1 cellular context compared by ENCODE assay signal in the genomic region with DNA sequence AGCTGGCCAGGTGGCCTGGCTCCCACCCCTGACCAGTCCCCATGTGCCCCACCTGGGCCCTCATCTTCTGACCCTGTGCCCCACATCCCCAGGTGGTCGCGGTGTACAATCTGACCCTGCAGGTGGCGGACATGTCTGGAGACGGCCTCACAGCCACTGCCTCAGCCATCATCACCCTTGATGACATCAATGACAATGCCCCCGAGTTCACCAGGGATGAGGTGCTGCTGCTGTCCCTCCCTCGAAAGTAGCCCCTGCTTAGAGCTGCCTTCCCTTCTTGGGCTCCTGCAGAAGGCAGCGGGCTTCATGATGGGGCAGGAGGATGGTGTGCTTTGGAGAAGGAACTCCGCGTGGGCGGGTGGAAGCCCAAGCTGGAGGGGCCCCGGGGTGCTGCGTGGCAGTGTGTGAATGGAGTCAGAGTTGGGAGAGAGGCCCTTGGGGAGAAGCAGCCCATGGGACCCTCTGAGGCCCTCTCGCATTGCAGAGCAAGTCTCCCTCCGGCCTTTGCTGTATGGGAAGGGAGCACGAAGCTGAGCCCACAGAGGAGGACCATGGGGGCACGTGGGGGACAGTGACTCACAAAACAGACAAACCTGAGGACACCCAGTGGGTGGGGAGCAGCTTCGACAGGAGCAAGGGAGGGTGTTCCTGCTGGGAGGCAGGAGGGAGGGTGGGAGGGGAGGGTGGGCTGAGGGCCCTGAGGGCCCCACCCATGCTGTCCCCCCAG.
TF ChIP-seq lines count a peak whose summit lies in the region.

No MANE protein-coding gene starts in this region.

TF ChIP-seq in HepG2, 621 proteins besides CTCF, POLR2A, EP300 and RAD21 (continued from another document):
- TF ChIP-seq, protein P1, sequence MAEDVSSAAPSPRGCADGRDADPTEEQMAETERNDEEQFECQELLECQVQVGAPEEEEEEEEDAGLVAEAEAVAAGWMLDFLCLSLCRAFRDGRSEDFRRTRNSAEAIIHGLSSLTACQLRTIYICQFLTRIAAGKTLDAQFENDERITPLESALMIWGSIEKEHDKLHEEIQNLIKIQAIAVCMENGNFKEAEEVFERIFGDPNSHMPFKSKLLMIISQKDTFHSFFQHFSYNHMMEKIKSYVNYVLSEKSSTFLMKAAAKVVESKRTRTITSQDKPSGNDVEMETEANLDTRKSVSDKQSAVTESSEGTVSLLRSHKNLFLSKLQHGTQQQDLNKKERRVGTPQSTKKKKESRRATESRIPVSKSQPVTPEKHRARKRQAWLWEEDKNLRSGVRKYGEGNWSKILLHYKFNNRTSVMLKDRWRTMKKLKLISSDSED (CRISPR knock-in tag; IDR thresholded peaks at IDR 0.05): no peak
- TF ChIP-seq, protein P2, sequence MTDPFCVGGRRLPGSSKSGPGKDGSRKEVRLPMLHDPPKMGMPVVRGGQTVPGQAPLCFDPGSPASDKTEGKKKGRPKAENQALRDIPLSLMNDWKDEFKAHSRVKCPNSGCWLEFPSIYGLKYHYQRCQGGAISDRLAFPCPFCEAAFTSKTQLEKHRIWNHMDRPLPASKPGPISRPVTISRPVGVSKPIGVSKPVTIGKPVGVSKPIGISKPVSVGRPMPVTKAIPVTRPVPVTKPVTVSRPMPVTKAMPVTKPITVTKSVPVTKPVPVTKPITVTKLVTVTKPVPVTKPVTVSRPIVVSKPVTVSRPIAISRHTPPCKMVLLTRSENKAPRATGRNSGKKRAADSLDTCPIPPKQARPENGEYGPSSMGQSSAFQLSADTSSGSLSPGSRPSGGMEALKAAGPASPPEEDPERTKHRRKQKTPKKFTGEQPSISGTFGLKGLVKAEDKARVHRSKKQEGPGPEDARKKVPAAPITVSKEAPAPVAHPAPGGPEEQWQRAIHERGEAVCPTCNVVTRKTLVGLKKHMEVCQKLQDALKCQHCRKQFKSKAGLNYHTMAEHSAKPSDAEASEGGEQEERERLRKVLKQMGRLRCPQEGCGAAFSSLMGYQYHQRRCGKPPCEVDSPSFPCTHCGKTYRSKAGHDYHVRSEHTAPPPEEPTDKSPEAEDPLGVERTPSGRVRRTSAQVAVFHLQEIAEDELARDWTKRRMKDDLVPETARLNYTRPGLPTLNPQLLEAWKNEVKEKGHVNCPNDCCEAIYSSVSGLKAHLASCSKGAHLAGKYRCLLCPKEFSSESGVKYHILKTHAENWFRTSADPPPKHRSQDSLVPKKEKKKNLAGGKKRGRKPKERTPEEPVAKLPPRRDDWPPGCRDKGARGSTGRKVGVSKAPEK (CRISPR knock-in tag; IDR thresholded peaks at IDR 0.05; ENCODE audit: borderline replicate concordance): no peak
- TF ChIP-seq ZBTB7A (CRISPR knock-in tag; IDR thresholded peaks at IDR 0.05) (peak; percentile 76), SP140L (CRISPR knock-in tag; IDR thresholded peaks at IDR 0.05; ENCODE audit: borderline replicate concordance) (no peak), ZNF644 (CRISPR knock-in tag; IDR thresholded peaks at IDR 0.05; ENCODE audit: low read depth) (no peak), SMYD3 (CRISPR knock-in tag; IDR thresholded peaks at IDR 0.05) (no peak), FOSL2 (CRISPR knock-in tag; IDR thresholded peaks at IDR 0.05) (peak; percentile 46; the same call in 1 of the 2 replicates), STAG1 (CRISPR knock-in tag; IDR thresholded peaks at IDR 0.05) (no peak), NFKB2 (CRISPR knock-in tag; IDR thresholded peaks at IDR 0.05; ENCODE audit: borderline replicate concordance) (0 out of 2 replicates have a peak, but pooled peaks have one; percentile 29), AGO1 (IDR thresholded peaks at IDR 0.05; ENCODE audit: low read depth, low read length, poor library complexity, severe bottlenecking) (peak; percentile 66), HNRNPL (IDR thresholded peaks at IDR 0.05; ENCODE audit: low read depth, low read length) (0 out of 2 replicates have a peak, but pooled peaks have one; percentile 53), ZNF260 (CRISPR knock-in tag; IDR thresholded peaks at IDR 0.05; ENCODE audit: borderline replicate concordance, low read depth) (no peak), ZNF143 (CRISPR knock-in tag; IDR thresholded peaks at IDR 0.05) (0 out of 2 replicates have a peak, but pooled peaks have one; percentile 10), FOXA1 (IDR thresholded peaks at IDR 0.05) (no peak), FOXA1 (CRISPR knock-in tag; IDR thresholded peaks at IDR 0.05) (no peak), ZNF839 (CRISPR knock-in tag; IDR thresholded peaks at IDR 0.05; ENCODE audit: borderline replicate concordance) (no peak), EHMT2 (IDR thresholded peaks at IDR 0.05; ENCODE audit: borderline replicate concordance, low read depth, low read length) (no peak)
- TF ChIP-seq, protein P3, sequence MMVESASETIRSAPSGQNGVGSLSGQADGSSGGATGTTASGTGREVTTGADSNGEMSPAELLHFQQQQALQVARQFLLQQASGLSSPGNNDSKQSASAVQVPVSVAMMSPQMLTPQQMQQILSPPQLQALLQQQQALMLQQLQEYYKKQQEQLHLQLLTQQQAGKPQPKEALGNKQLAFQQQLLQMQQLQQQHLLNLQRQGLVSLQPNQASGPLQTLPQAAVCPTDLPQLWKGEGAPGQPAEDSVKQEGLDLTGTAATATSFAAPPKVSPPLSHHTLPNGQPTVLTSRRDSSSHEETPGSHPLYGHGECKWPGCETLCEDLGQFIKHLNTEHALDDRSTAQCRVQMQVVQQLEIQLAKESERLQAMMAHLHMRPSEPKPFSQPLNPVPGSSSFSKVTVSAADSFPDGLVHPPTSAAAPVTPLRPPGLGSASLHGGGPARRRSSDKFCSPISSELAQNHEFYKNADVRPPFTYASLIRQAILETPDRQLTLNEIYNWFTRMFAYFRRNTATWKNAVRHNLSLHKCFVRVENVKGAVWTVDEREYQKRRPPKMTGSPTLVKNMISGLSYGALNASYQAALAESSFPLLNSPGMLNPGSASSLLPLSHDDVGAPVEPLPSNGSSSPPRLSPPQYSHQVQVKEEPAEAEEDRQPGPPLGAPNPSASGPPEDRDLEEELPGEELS (CRISPR knock-in tag; IDR thresholded peaks at IDR 0.05): 0 out of 2 replicates have a peak, but pooled peaks have one; percentile 0
- TF ChIP-seq, protein P4, sequence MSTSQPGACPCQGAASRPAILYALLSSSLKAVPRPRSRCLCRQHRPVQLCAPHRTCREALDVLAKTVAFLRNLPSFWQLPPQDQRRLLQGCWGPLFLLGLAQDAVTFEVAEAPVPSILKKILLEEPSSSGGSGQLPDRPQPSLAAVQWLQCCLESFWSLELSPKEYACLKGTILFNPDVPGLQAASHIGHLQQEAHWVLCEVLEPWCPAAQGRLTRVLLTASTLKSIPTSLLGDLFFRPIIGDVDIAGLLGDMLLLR (CRISPR knock-in tag; IDR thresholded peaks at IDR 0.05): no peak
- TF ChIP-seq, protein P5, sequence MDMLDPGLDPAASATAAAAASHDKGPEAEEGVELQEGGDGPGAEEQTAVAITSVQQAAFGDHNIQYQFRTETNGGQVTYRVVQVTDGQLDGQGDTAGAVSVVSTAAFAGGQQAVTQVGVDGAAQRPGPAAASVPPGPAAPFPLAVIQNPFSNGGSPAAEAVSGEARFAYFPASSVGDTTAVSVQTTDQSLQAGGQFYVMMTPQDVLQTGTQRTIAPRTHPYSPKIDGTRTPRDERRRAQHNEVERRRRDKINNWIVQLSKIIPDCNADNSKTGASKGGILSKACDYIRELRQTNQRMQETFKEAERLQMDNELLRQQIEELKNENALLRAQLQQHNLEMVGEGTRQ (IDR thresholded peaks at IDR 0.05; ENCODE audit: low read depth, low read length): peak; percentile 56
- TF ChIP-seq, protein P5 (CRISPR knock-in tag; IDR thresholded peaks at IDR 0.05; ENCODE audit: borderline replicate concordance): no peak
- TF ChIP-seq, protein P6, sequence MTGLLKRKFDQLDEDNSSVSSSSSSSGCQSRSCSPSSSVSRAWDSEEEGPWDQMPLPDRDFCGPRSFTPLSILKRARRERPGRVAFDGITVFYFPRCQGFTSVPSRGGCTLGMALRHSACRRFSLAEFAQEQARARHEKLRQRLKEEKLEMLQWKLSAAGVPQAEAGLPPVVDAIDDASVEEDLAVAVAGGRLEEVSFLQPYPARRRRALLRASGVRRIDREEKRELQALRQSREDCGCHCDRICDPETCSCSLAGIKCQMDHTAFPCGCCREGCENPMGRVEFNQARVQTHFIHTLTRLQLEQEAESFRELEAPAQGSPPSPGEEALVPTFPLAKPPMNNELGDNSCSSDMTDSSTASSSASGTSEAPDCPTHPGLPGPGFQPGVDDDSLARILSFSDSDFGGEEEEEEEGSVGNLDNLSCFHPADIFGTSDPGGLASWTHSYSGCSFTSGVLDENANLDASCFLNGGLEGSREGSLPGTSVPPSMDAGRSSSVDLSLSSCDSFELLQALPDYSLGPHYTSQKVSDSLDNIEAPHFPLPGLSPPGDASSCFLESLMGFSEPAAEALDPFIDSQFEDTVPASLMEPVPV (CRISPR knock-in tag; IDR thresholded peaks at IDR 0.05): peak; percentile 43; the same call in 1 of the 2 replicates
- TF ChIP-seq, protein P7, sequence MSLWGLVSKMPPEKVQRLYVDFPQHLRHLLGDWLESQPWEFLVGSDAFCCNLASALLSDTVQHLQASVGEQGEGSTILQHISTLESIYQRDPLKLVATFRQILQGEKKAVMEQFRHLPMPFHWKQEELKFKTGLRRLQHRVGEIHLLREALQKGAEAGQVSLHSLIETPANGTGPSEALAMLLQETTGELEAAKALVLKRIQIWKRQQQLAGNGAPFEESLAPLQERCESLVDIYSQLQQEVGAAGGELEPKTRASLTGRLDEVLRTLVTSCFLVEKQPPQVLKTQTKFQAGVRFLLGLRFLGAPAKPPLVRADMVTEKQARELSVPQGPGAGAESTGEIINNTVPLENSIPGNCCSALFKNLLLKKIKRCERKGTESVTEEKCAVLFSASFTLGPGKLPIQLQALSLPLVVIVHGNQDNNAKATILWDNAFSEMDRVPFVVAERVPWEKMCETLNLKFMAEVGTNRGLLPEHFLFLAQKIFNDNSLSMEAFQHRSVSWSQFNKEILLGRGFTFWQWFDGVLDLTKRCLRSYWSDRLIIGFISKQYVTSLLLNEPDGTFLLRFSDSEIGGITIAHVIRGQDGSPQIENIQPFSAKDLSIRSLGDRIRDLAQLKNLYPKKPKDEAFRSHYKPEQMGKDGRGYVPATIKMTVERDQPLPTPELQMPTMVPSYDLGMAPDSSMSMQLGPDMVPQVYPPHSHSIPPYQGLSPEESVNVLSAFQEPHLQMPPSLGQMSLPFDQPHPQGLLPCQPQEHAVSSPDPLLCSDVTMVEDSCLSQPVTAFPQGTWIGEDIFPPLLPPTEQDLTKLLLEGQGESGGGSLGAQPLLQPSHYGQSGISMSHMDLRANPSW (CRISPR knock-in tag; IDR thresholded peaks at IDR 0.05; ENCODE audit: borderline replicate concordance): no peak
- TF ChIP-seq, protein P8, sequence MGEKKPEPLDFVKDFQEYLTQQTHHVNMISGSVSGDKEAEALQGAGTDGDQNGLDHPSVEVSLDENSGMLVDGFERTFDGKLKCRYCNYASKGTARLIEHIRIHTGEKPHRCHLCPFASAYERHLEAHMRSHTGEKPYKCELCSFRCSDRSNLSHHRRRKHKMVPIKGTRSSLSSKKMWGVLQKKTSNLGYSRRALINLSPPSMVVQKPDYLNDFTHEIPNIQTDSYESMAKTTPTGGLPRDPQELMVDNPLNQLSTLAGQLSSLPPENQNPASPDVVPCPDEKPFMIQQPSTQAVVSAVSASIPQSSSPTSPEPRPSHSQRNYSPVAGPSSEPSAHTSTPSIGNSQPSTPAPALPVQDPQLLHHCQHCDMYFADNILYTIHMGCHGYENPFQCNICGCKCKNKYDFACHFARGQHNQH (CRISPR knock-in tag; IDR thresholded peaks at IDR 0.05): no peak
- TF ChIP-seq, protein P9, sequence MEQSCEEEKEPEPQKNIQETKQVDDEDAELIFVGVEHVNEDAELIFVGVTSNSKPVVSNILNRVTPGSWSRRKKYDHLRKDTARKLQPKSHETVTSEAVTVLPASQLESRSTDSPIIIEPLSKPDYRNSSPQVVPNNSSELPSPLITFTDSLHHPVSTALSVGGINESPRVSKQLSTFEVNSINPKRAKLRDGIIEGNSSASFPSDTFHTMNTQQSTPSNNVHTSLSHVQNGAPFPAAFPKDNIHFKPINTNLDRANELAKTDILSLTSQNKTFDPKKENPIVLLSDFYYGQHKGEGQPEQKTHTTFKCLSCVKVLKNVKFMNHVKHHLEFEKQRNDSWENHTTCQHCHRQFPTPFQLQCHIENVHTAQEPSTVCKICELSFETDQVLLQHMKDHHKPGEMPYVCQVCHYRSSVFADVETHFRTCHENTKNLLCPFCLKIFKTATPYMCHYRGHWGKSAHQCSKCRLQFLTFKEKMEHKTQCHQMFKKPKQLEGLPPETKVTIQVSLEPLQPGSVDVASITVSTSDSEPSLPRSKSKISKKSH (CRISPR knock-in tag; IDR thresholded peaks at IDR 0.05; ENCODE audit: borderline replicate concordance): no peak; the same call in 1 of the 2 replicates
